21 cellular contexts compared by ENCODE assay signal in genomic region chr10:60188548-60188947, GRCh38.
DNase-seq lines count a peak whose midpoint lies in the region; ATAC-seq and TF ChIP-seq lines count a peak whose summit lies in the region.
"Had no signal": no experiment of that assay in that cellular context is flagged by ENCODE, and none has a peak within 500 bp of the region (broad histone marks: within the 10 kb centered on the region; RNA-seq: fewer than 3 reads in every experiment).

No MANE protein-coding gene starts in this region.

- H3K36me3 Mint-ChIP-seq in mesothelial cell of epicardium (peaks cover 42% of the 10 kb centered on the region), type B pancreatic cell (peaks cover 26% of the 10 kb centered on the region)

- H3K27me3 Mint-ChIP-seq in mesothelial cell of epicardium (ENCODE audit: low read depth) (no peaks in the 10 kb centered on the region), type B pancreatic cell (no peaks in the 10 kb centered on the region)
- H3K27me3 Mint-ChIP-seq: IgD-negative memory B cell had no signal

- no peaks in the 10 kb centered on the region for H3K27me3 ChIP-seq in heart left ventricle

- peaks cover 0 to 9% (median 0%) of the 10 kb centered on the region in 12 donors for H3K9me3 ChIP-seq in heart left ventricle

- intact Hi-C loops in Right ventricle myocardium inferior (cut with DNase I) (loop anchor here (5.0 kb wide), 1 partner anchor 66 kb away; no protein-coding TSS in a partner anchor), cardiac septum (cut with DNase I) (loop anchor here (5.0 kb wide), 1 partner anchor 46 kb away; no protein-coding TSS in a partner anchor), heart left ventricle (cut with DNase I) (loop anchor here in 2 of 10 donors (10.0 kb wide), 1 partner anchor 64 kb away; no protein-coding TSS in a partner anchor)

- TF ChIP-seq CTCF in heart left ventricle (IDR thresholded peaks at IDR 0.05) = no peak
- no peak for TF ChIP-seq CTCF in mesothelial cell of epicardium (IDR thresholded peaks at IDR 0.05; ENCODE audit: unreplicated experiment)
- no peak for TF ChIP-seq CTCF in type B pancreatic cell (conservative IDR thresholded peaks at IDR 0.05)

- H3K4me3 ChIP-seq in heart left ventricle = no peak overlapping the region

- 50 to 64% (median 55%) methylated on average over 1 of the region's 1 CpG for WGBS in heart left ventricle, 4 donors

- H3K4me1 ChIP-seq in heart left ventricle = peaks cover 0 to 39% (median 7%) of the 10 kb centered on the region in 12 donors

- H3K9me3 Mint-ChIP-seq in mesothelial cell of epicardium = peaks cover 11% of the 10 kb centered on the region
- peaks cover 6% of the 10 kb centered on the region for H3K9me3 Mint-ChIP-seq in type B pancreatic cell
- H3K9me3 Mint-ChIP-seq: CD8-positive, alpha-beta memory T cell had no signal

- DNase-seq in Right ventricle myocardium inferior (ENCODE audit: missing footprints) (no peak), cardiac septum (ENCODE audit: low spot score) (no peak), heart left ventricle (peak in 1 of 5 donors; percentile 14), mesothelial cell of epicardium (ENCODE audit: low spot score in 2 of 2, unreplicated experiment in 2 of 2) (no peak), type B pancreatic cell (ENCODE audit: extremely low spot score, unreplicated experiment) (no peak), hippocampal formation (lab: John Stamatoyannopoulos, UW) (no peak), NCI-H2196 treated with DMSO at 0.1 percent for 48 hours (lab: John Stamatoyannopoulos, UW; ENCODE audit: unreplicated experiment) (no peak)
- DNase-seq: ACHN; CD8-positive, alpha-beta memory T cell; DMS53; GF-D8; MV-4-11; NCI-H1105 treated with DMSO at 0.1 percent for 48 hours; NCI-H2029 treated with DMSO at 0.1 percent for 48 hours; NCI-H345; NCI-H524; NCI-H774 had no signal

- H3K4me3 Mint-ChIP-seq in mesothelial cell of epicardium (no peak overlapping the region), type B pancreatic cell (no peak overlapping the region)
- H3K4me3 Mint-ChIP-seq: CD8-positive, alpha-beta memory T cell; IgD-negative memory B cell had no signal

- H3K4me1 Mint-ChIP-seq in mesothelial cell of epicardium = peaks cover 13% of the 10 kb centered on the region
- peaks cover 21% of the 10 kb centered on the region for H3K4me1 Mint-ChIP-seq in type B pancreatic cell (ENCODE audit: unreplicated experiment)
- H3K4me1 Mint-ChIP-seq: IgD-negative memory B cell had no signal

- TF ChIP-seq POLR2A in heart left ventricle (IDR thresholded peaks at IDR 0.05) = no peak

- peak; percentile 54 for ATAC-seq in Right ventricle myocardium inferior
- ATAC-seq in heart left ventricle = peak; percentile 42 to 68 (median 54)
- ATAC-seq in GM21619 (IDR thresholded peaks at IDR 0.05; ENCODE audit: unreplicated experiment) = no peak
- ATAC-seq: Panc1 had no signal

- peak overlapping the region in 8 of 12 donors; percentile 6 to 68 (median 45) for H3K27ac ChIP-seq in heart left ventricle
- H3K27ac ChIP-seq: 22Rv1 had no signal

- H3K27ac Mint-ChIP-seq in mesothelial cell of epicardium = peak overlapping the region; percentile 41
- H3K27ac Mint-ChIP-seq in type B pancreatic cell = peak overlapping the region; percentile 80

- peaks cover 0 to 40% (median 0%) of the 10 kb centered on the region in 9 donors for H3K36me3 ChIP-seq in heart left ventricle
